Comparison of ENCODE assay signal across 1 cellular context in genomic region chr19:48962029-48962848, GRCh38.
TF ChIP-seq lines count a peak whose summit lies in the region.

No MANE protein-coding gene starts in this region.

TF ChIP-seq in HEK293, 187 proteins besides CTCF, POLR2A, EP300 and RAD21 (continued from another document and continues in another):
- TF ChIP-seq ZSCAN5A (tag by site-specific recombination; IDR thresholded peaks at IDR 0.05) (no peak), ZNF175 (tag by site-specific recombination; IDR thresholded peaks at IDR 0.05) (no peak), KLF1 (tag by site-specific recombination; IDR thresholded peaks at IDR 0.05) (peak; percentile 55), PRDM6 (tag by site-specific recombination; IDR thresholded peaks at IDR 0.05) (no peak), ZIC2 (tag by site-specific recombination; IDR thresholded peaks at IDR 0.05) (peak; percentile 51), ZNF214 (tag by site-specific recombination; IDR thresholded peaks at IDR 0.05; ENCODE audit: borderline replicate concordance) (no peak), INSM2 (tag by site-specific recombination; IDR thresholded peaks at IDR 0.05) (no peak), ZNF521 (tag by site-specific recombination; IDR thresholded peaks at IDR 0.05) (no peak), KLF17 (tag by site-specific recombination; IDR thresholded peaks at IDR 0.05) (peak; percentile 70), ZFP41 (tag by site-specific recombination; IDR thresholded peaks at IDR 0.05; ENCODE audit: borderline replicate concordance) (no peak), MEIS1 (CRISPR knock-in tag; IDR thresholded peaks at IDR 0.05; ENCODE audit: borderline replicate concordance) (no peak), GLI4 (tag by site-specific recombination; IDR thresholded peaks at IDR 0.05) (no peak), ZBTB10 (tag by site-specific recombination; IDR thresholded peaks at IDR 0.05) (peak; percentile 54), ZNF701 (tag by site-specific recombination; IDR thresholded peaks at IDR 0.05) (no peak), SCRT1 (tag by site-specific recombination; IDR thresholded peaks at IDR 0.05; ENCODE audit: borderline replicate concordance) (no peak), FEZF1 (tag by site-specific recombination; IDR thresholded peaks at IDR 0.05) (no peak), HIC1 (tag by site-specific recombination; IDR thresholded peaks at IDR 0.05) (peak; percentile 68), ZNF626 (tag by site-specific recombination; IDR thresholded peaks at IDR 0.05) (no peak), ZXDB (tag by site-specific recombination; IDR thresholded peaks at IDR 0.05) (no peak), RBAK (tag by site-specific recombination; IDR thresholded peaks at IDR 0.05) (no peak), REST (tag by site-specific recombination; IDR thresholded peaks at IDR 0.05) (no peak), ELK4 (IDR thresholded peaks at IDR 0.05; ENCODE audit: borderline replicate concordance, low read depth, low read length) (no peak), ZNF449 (tag by site-specific recombination; IDR thresholded peaks at IDR 0.05) (no peak), KLF16 (tag by site-specific recombination; IDR thresholded peaks at IDR 0.05) (no peak), ZNF211 (tag by site-specific recombination; IDR thresholded peaks at IDR 0.05; ENCODE audit: low read depth) (no peak), ZNF416 (tag by site-specific recombination; IDR thresholded peaks at IDR 0.05) (no peak), GLIS2 (tag by site-specific recombination; IDR thresholded peaks at IDR 0.05) (peak; percentile 89), ZNF132 (tag by site-specific recombination; IDR thresholded peaks at IDR 0.05; ENCODE audit: borderline replicate concordance) (no peak), ZNF639 (tag by site-specific recombination; IDR thresholded peaks at IDR 0.05) (no peak), ATF2 (tag by site-specific recombination; IDR thresholded peaks at IDR 0.05; ENCODE audit: low read depth) (no peak), ZNF610 (tag by site-specific recombination; IDR thresholded peaks at IDR 0.05; ENCODE audit: borderline replicate concordance) (no peak), ZNF248 (tag by site-specific recombination; IDR thresholded peaks at IDR 0.05) (no peak)
